ENCODE assay signal across 1 cellular context in genomic region chr11:116990811-116991210, GRCh38.
TF ChIP-seq lines count a peak whose summit lies in the region.

No MANE protein-coding gene starts in this region.

TF ChIP-seq in GM23338, 12 proteins besides CTCF, POLR2A, EP300 and RAD21 (continued from another document):
- TF ChIP-seq ZNF462 (CRISPR knock-in tag; IDR thresholded peaks at IDR 0.05) (no peak), EZH2phosphoT487 (IDR thresholded peaks at IDR 0.05; ENCODE audit: unreplicated experiment) (no peak), EZH2 (IDR thresholded peaks at IDR 0.05; ENCODE audit: low read depth, unreplicated experiment) (no peak), STAT1 (IDR thresholded peaks at IDR 0.05; ENCODE audit: unreplicated experiment) (no peak), CREB1 (CRISPR knock-in tag; IDR thresholded peaks at IDR 0.05; ENCODE audit: low read depth) (no peak), ZNF114 (CRISPR knock-in tag; IDR thresholded peaks at IDR 0.05) (no peak), NANOG (IDR thresholded peaks at IDR 0.05; ENCODE audit: borderline replicate concordance) (no peak), REST (IDR thresholded peaks at IDR 0.05; ENCODE audit: unreplicated experiment) (no peak), ZNF331 (CRISPR knock-in tag; IDR thresholded peaks at IDR 0.05; ENCODE audit: low read depth) (no peak)
- TF ChIP-seq, protein P1, sequence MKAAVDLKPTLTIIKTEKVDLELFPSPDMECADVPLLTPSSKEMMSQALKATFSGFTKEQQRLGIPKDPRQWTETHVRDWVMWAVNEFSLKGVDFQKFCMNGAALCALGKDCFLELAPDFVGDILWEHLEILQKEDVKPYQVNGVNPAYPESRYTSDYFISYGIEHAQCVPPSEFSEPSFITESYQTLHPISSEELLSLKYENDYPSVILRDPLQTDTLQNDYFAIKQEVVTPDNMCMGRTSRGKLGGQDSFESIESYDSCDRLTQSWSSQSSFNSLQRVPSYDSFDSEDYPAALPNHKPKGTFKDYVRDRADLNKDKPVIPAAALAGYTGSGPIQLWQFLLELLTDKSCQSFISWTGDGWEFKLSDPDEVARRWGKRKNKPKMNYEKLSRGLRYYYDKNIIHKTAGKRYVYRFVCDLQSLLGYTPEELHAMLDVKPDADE (IDR thresholded peaks at IDR 0.05), result no peak
TF ChIP-seq in GM23338: peak in this region for 0.
